ENCODE assay signal across 16 cellular contexts in the genomic region with DNA sequence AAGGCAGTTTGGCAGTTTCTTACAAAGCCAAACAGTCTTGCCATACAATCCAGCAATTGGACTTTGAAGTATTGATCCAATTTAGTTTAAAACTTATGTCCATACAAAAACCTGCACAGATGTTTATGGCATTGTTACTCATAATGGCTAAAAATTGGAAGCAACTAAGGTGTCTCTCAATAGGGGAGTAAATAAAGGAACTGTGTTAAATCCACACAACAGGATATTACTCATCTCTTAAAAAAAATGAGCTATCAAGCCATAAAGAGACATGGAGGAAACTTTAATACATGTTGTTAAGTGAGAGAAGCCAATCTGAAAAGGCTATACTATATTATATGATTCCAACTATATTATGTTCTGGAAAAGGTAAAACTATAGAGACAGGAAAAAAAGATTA.
DNase-seq lines count a peak whose midpoint lies in the region; ATAC-seq and TF ChIP-seq lines count a peak whose summit lies in the region.
"Had no signal": no experiment of that assay in that cellular context is flagged by ENCODE, and none has a peak within 500 bp of the region (broad histone marks: within the 10 kb centered on the region; RNA-seq: fewer than 3 reads in every experiment).

No MANE protein-coding gene starts in this region.

- no peak overlapping the region for H2AFZ ChIP-seq in GM23338

- H3K79me2 ChIP-seq in GM23338 (replicated peaks; ENCODE audit: insufficient read depth), result no peaks in the 10 kb centered on the region

- DNase-seq in stimulated activated naive CD8-positive, alpha-beta T cell treated with anti-CD3 and anti-CD28 coated beads, Interleukin-15, amount 100 ng/mL, for 72 hours, result no peak
- DNase-seq in stimulated activated naive CD8-positive, alpha-beta T cell treated with anti-CD3 and anti-CD28 coated beads, Interleukin-15, Interleukin-2, amounts not matched to agents 100 U/mL and 50 U/mL, for 24 hours, result no peak
- DNase-seq in RKO (ENCODE audit: low spot score), result peak; percentile 12
- DNase-seq in immature natural killer cell, result peak in 2 of 3 donors; percentile 14 to 18
- no peak for DNase-seq in SIG-M5 treated with dmso at 0.1 percent for 504 hours (lab: John Stamatoyannopoulos, UW; ENCODE audit: unreplicated experiment)
- DNase-seq in GM23338 (ENCODE audit: low spot score), result no peak
- DNase-seq: ACHN, AML-193, Caco-2, NCI-H187, NCI-H226, NCI-H524 treated with DMSO at 0.1 percent for 48 hours, OCI-M1 had no signal

- no peak for TF ChIP-seq CTCF in GM23338 (conservative IDR thresholded peaks at IDR 0.05; ENCODE audit: low read depth in 2 of 2)

- no peak overlapping the region for H3K27ac Mint-ChIP-seq in stimulated activated naive CD8-positive, alpha-beta T cell treated with anti-CD3 and anti-CD28 coated beads, Interleukin-15, amount 100 ng/mL, for 72 hours
- H3K27ac Mint-ChIP-seq in immature natural killer cell (peak overlapping the region in 5 of 6 donors; percentile 9 to 83 (median 33)), GM23338 (no peak overlapping the region)

- H3K27me3 Mint-ChIP-seq in stimulated activated naive CD8-positive, alpha-beta T cell treated with anti-CD3 and anti-CD28 coated beads, Interleukin-15, amount 100 ng/mL, for 72 hours, result no peaks in the 10 kb centered on the region
- H3K27me3 Mint-ChIP-seq in immature natural killer cell (ENCODE audit: low read depth in 3 of 3) (peaks cover 0 to 9% (median 2%) of the 10 kb centered on the region in 3 donors), GM23338 (ENCODE audit: insufficient read depth, low read depth, poor library complexity) (no peaks in the 10 kb centered on the region)

- no peaks in the 10 kb centered on the region for H3F3A ChIP-seq in GM23338 (replicated peaks; ENCODE audit: low read depth)

- no peaks in the 10 kb centered on the region for H3K9me3 Mint-ChIP-seq in stimulated activated naive CD8-positive, alpha-beta T cell treated with anti-CD3 and anti-CD28 coated beads, Interleukin-15, amount 100 ng/mL, for 72 hours
- no peaks in the 10 kb centered on the region for H3K9me3 Mint-ChIP-seq in immature natural killer cell
- H3K9me3 Mint-ChIP-seq in GM23338, result no peaks in the 10 kb centered on the region

- H3K36me3 ChIP-seq in GM23338 (ENCODE audit: insufficient read depth), result no peaks in the 10 kb centered on the region

- ATAC-seq in stimulated activated naive CD8-positive, alpha-beta T cell treated with anti-CD3 and anti-CD28 coated beads, Interleukin-15, amount 100 ng/mL, for 72 hours, result peak; percentile 40
- ATAC-seq in stimulated activated naive CD8-positive, alpha-beta T cell treated with anti-CD3 and anti-CD28 coated beads, Interleukin-15, Interleukin-2, amounts not matched to agents 100 U/mL and 50 U/mL, for 24 hours, result no peak
- ATAC-seq in GM19023 (IDR thresholded peaks at IDR 0.05; ENCODE audit: unreplicated experiment) (no peak), GM23338 (no peak)
- ATAC-seq: HCT116 had no signal

- H3K36me3 Mint-ChIP-seq in immature natural killer cell (peaks cover 0 to 4% (median 0%) of the 10 kb centered on the region in 3 donors), GM23338 (ENCODE audit: low read depth) (no peaks in the 10 kb centered on the region)

- H3K27me3 ChIP-seq in GM23338 (ENCODE audit: insufficient read depth), result no peaks in the 10 kb centered on the region

- H3K4me3 Mint-ChIP-seq in stimulated activated naive CD8-positive, alpha-beta T cell treated with anti-CD3 and anti-CD28 coated beads, Interleukin-15, amount 100 ng/mL, for 72 hours, result no peak overlapping the region
- H3K4me3 Mint-ChIP-seq in immature natural killer cell (peak overlapping the region in 3 of 5 donors; percentile 8 to 29 (median 12)), GM23338 (no peak overlapping the region)

- no peaks in the 10 kb centered on the region for H4K20me1 ChIP-seq in GM23338 (replicated peaks; ENCODE audit: insufficient read depth)

- no peak overlapping the region for H3K4me3 ChIP-seq in GM23338
- H3K4me3 ChIP-seq: SK-N-MC had no signal

- H3K4me2 ChIP-seq in GM23338, result no peak overlapping the region

- no peak overlapping the region for H3K27ac ChIP-seq in GM23338 (ENCODE audit: low read depth)
- H3K27ac ChIP-seq: SK-N-MC had no signal

- peaks cover 37% of the 10 kb centered on the region for H3K4me1 Mint-ChIP-seq in stimulated activated naive CD8-positive, alpha-beta T cell treated with anti-CD3 and anti-CD28 coated beads, Interleukin-15, amount 100 ng/mL, for 72 hours
- H3K4me1 Mint-ChIP-seq in immature natural killer cell (peaks cover 44 to 58% of the 10 kb centered on the region in 2 donors), GM23338 (peaks cover 6% of the 10 kb centered on the region; the same call in 2 of the 3 replicates)

- no peaks in the 10 kb centered on the region for H3K9me2 ChIP-seq in GM23338 (ENCODE audit: insufficient read depth)

- H3K4me1 ChIP-seq in GM23338 (ENCODE audit: insufficient read depth), result 0 out of 2 replicates have a peak, but pooled peaks cover 5% of the 10 kb centered on the region
- H3K4me1 ChIP-seq: Caco-2 had no signal

TF ChIP-seq in GM23338, 12 proteins besides CTCF, POLR2A, EP300 and RAD21:
- TF ChIP-seq JUNB (IDR thresholded peaks at IDR 0.05; ENCODE audit: unreplicated experiment) (no peak), ZNF114 (CRISPR knock-in tag; IDR thresholded peaks at IDR 0.05) (no peak)

Comparison
In these comparisons a context has a peak if more than half of its experiments do, and no peak if none do; other contexts are left out.
1. DNase-seq: peak in RKO (single experiment) and immature natural killer cell (2 of 3); none in stimulated activated naive CD8-positive, alpha-beta T cell treated with anti-CD3 and anti-CD28 coated beads, Interleukin-15, amount 100 ng/mL, for 72 hours (0 of 2), stimulated activated naive CD8-positive, alpha-beta T cell treated with anti-CD3 and anti-CD28 coated beads, Interleukin-15, Interleukin-2, amounts not matched to agents 100 U/mL and 50 U/mL, for 24 hours (single experiment), SIG-M5 treated with dmso at 0.1 percent for 504 hours (single experiment) and GM23338 (single experiment).
2. H3K27ac Mint-ChIP-seq: peak in immature natural killer cell (5 of 6); none in stimulated activated naive CD8-positive, alpha-beta T cell treated with anti-CD3 and anti-CD28 coated beads, Interleukin-15, amount 100 ng/mL, for 72 hours (0 of 2) and GM23338 (single experiment).
3. H3K4me3 Mint-ChIP-seq: peak in immature natural killer cell (3 of 5); none in stimulated activated naive CD8-positive, alpha-beta T cell treated with anti-CD3 and anti-CD28 coated beads, Interleukin-15, amount 100 ng/mL, for 72 hours (0 of 2) and GM23338 (single experiment).